Comparison of ENCODE assay signal across 12 cellular contexts in the genomic region with DNA sequence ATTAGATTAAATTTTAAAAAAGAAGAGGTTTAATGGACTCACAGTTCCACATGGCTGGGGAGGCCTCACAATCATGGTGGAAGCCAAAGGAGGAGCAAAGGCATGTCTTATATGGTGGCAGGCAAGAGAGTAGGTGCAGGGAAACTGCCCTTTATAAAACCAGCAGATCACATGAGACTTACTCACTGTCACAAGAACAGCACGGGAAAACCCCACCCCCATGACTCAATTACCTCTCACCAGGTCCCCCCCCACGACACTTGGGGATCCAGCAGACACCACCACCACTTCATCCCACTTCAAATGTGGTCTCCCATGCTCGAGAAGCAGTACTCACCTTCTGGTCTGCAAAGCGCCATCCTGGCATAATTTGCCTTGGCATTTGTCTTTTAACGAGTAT. TPM values are rescaled to one million over a fixed set of nuclear protein-coding genes. Genes with fewer than 3 reads are reported as not detected.
DNase-seq lines count a peak whose midpoint lies in the region; TF ChIP-seq lines count a peak whose summit lies in the region.
"Had no signal": no experiment of that assay in that cellular context is flagged by ENCODE, and none has a peak within 500 bp of the region (broad histone marks: within the 10 kb centered on the region; RNA-seq: fewer than 3 reads in every experiment).

No MANE protein-coding gene starts in this region.

- TF ChIP-seq POLR2A in erythroblast (IDR thresholded peaks at IDR 0.05; ENCODE audit: low read length) (no peak), stomach (IDR thresholded peaks at IDR 0.05) (no peak)

- TF ChIP-seq EP300 in stomach (IDR thresholded peaks at IDR 0.05) = no peak

- TF ChIP-seq CTCF in stomach (IDR thresholded peaks at IDR 0.05) = no peak

- intact Hi-C loops in stomach (cut with DNase I; ENCODE audit: low total_unique reads) = loop anchor here (10.0 kb wide), 1 partner anchor 691 kb away; no protein-coding TSS in a partner anchor

- 63 to 71% (median 69%) methylated on average over 5 of the region's 5 CpGs for WGBS in stomach, 5 donors

- H3K36me3 ChIP-seq in stomach = no peaks in the 10 kb centered on the region

- no peaks in the 10 kb centered on the region for H3K9me3 ChIP-seq in stomach

- H3K4me3 ChIP-seq in stomach = no peak overlapping the region

- H3K27me3 ChIP-seq in stomach = no peaks in the 10 kb centered on the region

- DNase-seq in activated T-cell treated with anti-CD3 and anti-CD28 coated beads for 24 hours (ENCODE audit: low read depth) (peak; percentile 33), SK-N-DZ (ENCODE audit: low spot score) (peak; percentile 5), erythroblast (lab: John Stamatoyannopoulos, UW) (peak; percentile 13 to 32), Ammon's horn (ENCODE audit: low spot score) (no peak), stomach (no peak), GOT3 (lab: John Stamatoyannopoulos, UW) (no peak)
- no peak for DNase-seq in activated T-cell treated with anti-CD3 and anti-CD28 coated beads, Interleukin-2, amount 50 U/mL, for 1 hour
- DNase-seq in stimulated activated CD8-positive, alpha-beta memory T cell treated with anti-CD3 and anti-CD28 coated beads, Interleukin-12 subunit alpha, Interleukin-12 subunit beta, amount 100 ng/mL, for 24 hours (ENCODE audit: extremely low read depth) = peak; percentile 16
- DNase-seq: cerebellar nuclear complex, islet precursor cell had no signal

- peaks cover 6 to 15% (median 12%) of the 10 kb centered on the region in 4 donors for H3K4me1 ChIP-seq in stomach

- no peak overlapping the region for H3K27ac ChIP-seq in stomach
- H3K27ac ChIP-seq: C4-2B had no signal

RNA-seq across cellular contexts. Expression of a gene that starts 24.6 kb away (rescaled TPM):
- 6.2 and 11.1 TPM in 2 replicates for polyA plus RNA-seq in SK-N-DZ (2014; cell fraction: cytosol; rRNA removed)
- polyA plus RNA-seq in SK-N-DZ (2014; cell fraction: nucleus; rRNA removed) = 10.3 and 15.7 TPM in 2 replicates
- total RNA-seq in stomach = 1 to 10 TPM in 2 of 5 donors, not detected in 3; 1.8 to 4.0 TPM
- polyA plus RNA-seq in stomach = 1 to 10 TPM; 1.8 to 2.6 (median 2.0) TPM
- polyA plus RNA-seq: neural cell had no signal

Comparison
In these comparisons a context has a peak if more than half of its experiments do, and no peak if none do; other contexts are left out.
1. DNase-seq: peak in activated T-cell treated with anti-CD3 and anti-CD28 coated beads for 24 hours (single experiment), SK-N-DZ (single experiment), erythroblast (2 of 2) and stimulated activated CD8-positive, alpha-beta memory T cell treated with anti-CD3 and anti-CD28 coated beads, Interleukin-12 subunit alpha, Interleukin-12 subunit beta, amount 100 ng/mL, for 24 hours (single experiment); none in activated T-cell treated with anti-CD3 and anti-CD28 coated beads, Interleukin-2, amount 50 U/mL, for 1 hour (single experiment), Ammon's horn (single experiment), stomach (single experiment) and GOT3 (single experiment).